ENCODE assay signal across 8 cellular contexts in genomic region chr11:45918331-45918941, GRCh38. TPM values are rescaled to one million over a fixed set of nuclear protein-coding genes. Genes with fewer than 3 reads are reported as not detected.
DNase-seq lines count a peak whose midpoint lies in the region; ATAC-seq and TF ChIP-seq lines count a peak whose summit lies in the region.

No MANE protein-coding gene starts in this region.

- WGBS in testis, 2 donors = 0 to 1% methylated on average over 29 to 38 of the region's 38 CpGs

- no peaks in the 10 kb centered on the region for H3K36me3 ChIP-seq in neural cell (ENCODE audit: insufficient read depth, low read length)
- H3K36me3 ChIP-seq in testis (ENCODE audit: low read depth, missing control alignments) = no peaks in the 10 kb centered on the region

- peak overlapping the region; percentile 23 for H3K4me2 ChIP-seq in neural cell (ENCODE audit: low read length)

- no peaks in the 10 kb centered on the region for H3K9me2 ChIP-seq in neural cell (ENCODE audit: insufficient read depth, low read length)

- peak; percentile 44 for DNase-seq in DMS 273 treated with DMSO at 0.1 percent for 48 hours (lab: John Stamatoyannopoulos, UW)
- DNase-seq in LNCaP clone FGC (ENCODE audit: low read depth) = peak; percentile 40
- DNase-seq in RWPE1 (ENCODE audit: low spot score) = peak; percentile 84
- DNase-seq in activated gamma-delta T cell treated with Interleukin-2 at 50 U/mL for 16 hours = peak; percentile 45
- peak in 1 of 2 donors; percentile 53 for DNase-seq in foreskin keratinocyte
- DNase-seq in testis = peak; percentile 91

- TF ChIP-seq RAD21 in neural cell (conservative IDR thresholded peaks at IDR 0.05) = no peak

- no peak for TF ChIP-seq POLR2A in testis (IDR thresholded peaks at IDR 0.05)

- H3F3A ChIP-seq in neural cell (ENCODE audit: insufficient read depth, low read length, poor library complexity, severe bottlenecking) = peaks cover 8% of the 10 kb centered on the region

- H3K27me3 ChIP-seq in foreskin keratinocyte = no peaks in the 10 kb centered on the region
- H3K27me3 ChIP-seq in neural cell (ENCODE audit: insufficient read depth, low read depth, low read length) = peaks cover 27% of the 10 kb centered on the region
- no peaks in the 10 kb centered on the region for H3K27me3 ChIP-seq in testis

- H3K27ac ChIP-seq in RWPE1 (peak overlapping the region; percentile 100), foreskin keratinocyte (no peak overlapping the region), neural cell (ENCODE audit: low read length) (peak overlapping the region; percentile 90), testis (peak overlapping the region; percentile 69 to 85)

- POLR2A ChIA-PET in RWPE1 (lab: Yijun Ruan, JAX; ENCODE audit: low non-redundant PET) = interaction anchor here (1.0 to 1.6 kb wide), 2 partner anchors 10 to 12 kb away, joined by 3 to 5 read pairs; no protein-coding TSS in a partner anchor

- H3K9me3 ChIP-seq in neural cell (ENCODE audit: low read length) (no peaks in the 10 kb centered on the region), testis (no peaks in the 10 kb centered on the region)

- CTCF ChIA-PET in RWPE1 (lab: Yijun Ruan, JAX) = interaction anchor here (0.6 to 1.3 kb wide), 2 partner anchors 21 to 795 kb away, joined by 3 read pairs; no protein-coding TSS in a partner anchor

- H3K9ac ChIP-seq in neural cell (ENCODE audit: low read length) = peak overlapping the region; percentile 90

- no peak for TF ChIP-seq CTCF in LNCaP clone FGC (IDR thresholded peaks at IDR 0.05; ENCODE audit: control insufficient read depth, extremely low read depth, insufficient read depth)
- TF ChIP-seq CTCF in RWPE1 (conservative IDR thresholded peaks at IDR 0.05; ENCODE audit: low read depth) = no peak
- TF ChIP-seq CTCF in foreskin keratinocyte (conservative IDR thresholded peaks at IDR 0.05) = no peak
- TF ChIP-seq CTCF in neural cell (IDR thresholded peaks at IDR 0.05; ENCODE audit: poor library complexity, severe bottlenecking) = no peak
- TF ChIP-seq CTCF in testis (IDR thresholded peaks at IDR 0.05) = no peak

- intact Hi-C loops in testis (cut with DNase I; ENCODE audit: low total_unique reads) = no loop called here

- ATAC-seq in GM21717 (IDR thresholded peaks at IDR 0.05; ENCODE audit: unreplicated experiment) (peak; percentile 33), foreskin keratinocyte (peak; percentile 49)

- no peak for TF ChIP-seq EP300 in neural cell (conservative IDR thresholded peaks at IDR 0.05; ENCODE audit: poor library complexity, severe bottlenecking)

- H3K4me3 ChIP-seq in LNCaP clone FGC (ENCODE audit: low read depth, low read length) = peak overlapping the region; percentile 91
- peak overlapping the region; percentile 98 for H3K4me3 ChIP-seq in neural cell (ENCODE audit: low read length)
- peak overlapping the region; percentile 72 to 88 for H3K4me3 ChIP-seq in testis

- H3K4me1 ChIP-seq in foreskin keratinocyte (peaks cover 6% of the 10 kb centered on the region), testis (peaks cover 22% of the 10 kb centered on the region)

- H3K79me2 ChIP-seq in neural cell (replicated peaks; ENCODE audit: insufficient read depth, low read length) = peaks cover 6% of the 10 kb centered on the region

- peak overlapping the region; percentile 94 for H2AFZ ChIP-seq in neural cell (ENCODE audit: low read depth, low read length)

- H4K20me1 ChIP-seq in neural cell (ENCODE audit: insufficient read depth) = no peaks in the 10 kb centered on the region

TF ChIP-seq in neural cell, 6 proteins besides CTCF, POLR2A, EP300 and RAD21:
- TF ChIP-seq SMC3 (conservative IDR thresholded peaks at IDR 0.05; ENCODE audit: poor library complexity) (no peak), POLR2AphosphoS5 (IDR thresholded peaks at IDR 0.05) (peak; percentile 38)

RNA-seq across cellular contexts. Expression of gene PEX16, which starts 0.8 kb away (rescaled TPM):
- total RNA-seq in foreskin keratinocyte (20.4 and 20.7 TPM in 2 replicates), testis (10 to 100 TPM; 40.2 to 42.0 TPM)
- polyA plus RNA-seq in foreskin keratinocyte (25.7 and 27.0 TPM in 2 replicates), neural cell (61.1 and 71.6 TPM in 2 replicates), testis (ENCODE audit: insufficient read depth, low read depth, low replicate concordance) (41.4 TPM)
- polyA minus RNA-seq in neural cell = 21.4 and 24.8 TPM in 2 replicates

RNA-seq across cellular contexts. Expression of gene LARGE2, which starts 4.0 kb away (rescaled TPM):
- total RNA-seq in foreskin keratinocyte (42.6 and 48.1 TPM in 2 replicates), testis (1 to 10 TPM; 2.1 to 3.4 TPM)
- polyA plus RNA-seq in foreskin keratinocyte (57.7 and 65.8 TPM in 2 replicates), neural cell (not detected in 2 replicates), testis (ENCODE audit: insufficient read depth, low read depth, low replicate concordance) (4.7 TPM)
- not detected in 2 replicates for polyA minus RNA-seq in neural cell

RNA-seq across cellular contexts. Expression of gene FREY1, which starts 11.4 kb away (rescaled TPM):
- 0.14 and 0.31 TPM in 2 replicates for total RNA-seq in foreskin keratinocyte
- polyA plus RNA-seq in foreskin keratinocyte = 0.11 TPM in 2 replicates
- not detected in 2 replicates for polyA plus RNA-seq in neural cell
- polyA minus RNA-seq in neural cell = 1.7 and 2.9 TPM in 2 replicates
- total RNA-seq in testis = 10 to 100 TPM; 19.2 to 22.7 TPM
- polyA plus RNA-seq in testis (ENCODE audit: insufficient read depth, low read depth, low replicate concordance) = 59.2 TPM

RNA-seq across cellular contexts. Expression of gene MAPK8IP1, which starts 33.0 kb away (rescaled TPM):
- 0.78 and 1.0 TPM in 2 replicates for total RNA-seq in foreskin keratinocyte
- polyA plus RNA-seq in foreskin keratinocyte = 0.54 and 1.0 TPM in 2 replicates
- 58.8 and 76.0 TPM in 2 replicates for polyA plus RNA-seq in neural cell
- 99.9 and 101 TPM in 2 replicates for polyA minus RNA-seq in neural cell
- 10 to 100 TPM; 54.5 to 57.5 TPM for total RNA-seq in testis
- polyA plus RNA-seq in testis (ENCODE audit: insufficient read depth, low read depth, low replicate concordance) = 62.9 TPM

Comparison
In these comparisons a context has a peak if more than half of its experiments do, and no peak if none do; other contexts are left out.
1. RNA of gene LARGE2, which starts 4.0 kb away (polyA plus RNA-seq): 57.7 to 65.8 TPM in foreskin keratinocyte; 4.7 TPM in testis (single experiment) and not detected in neural cell; every median in the first group is over 10 times any median in the second.
2. RNA of gene FREY1, which starts 11.4 kb away (polyA plus RNA-seq): 59.2 TPM in testis (single experiment); 0.11 TPM in foreskin keratinocyte and not detected in neural cell; every median in the first group is over 10 times any median in the second.
3. Peak in every context shown above with its lines, with median percentiles within 50 percentile points of each other: H3K4me3 ChIP-seq.